Comparison of ENCODE assay signal across 14 cellular contexts in genomic region chr1:216599851-216600250, GRCh38.
DNase-seq lines count a peak whose midpoint lies in the region; ATAC-seq and TF ChIP-seq lines count a peak whose summit lies in the region.
"Had no signal": no experiment of that assay in that cellular context is flagged by ENCODE, and none has a peak within 500 bp of the region (broad histone marks: within the 10 kb centered on the region; RNA-seq: fewer than 3 reads in every experiment).

No MANE protein-coding gene starts in this region.

- H2AFZ ChIP-seq in GM23248 (peak overlapping the region; percentile 97), fibroblast of lung (ENCODE audit: low read length) (peak overlapping the region; percentile 4)

- no peaks in the 10 kb centered on the region for H3K79me2 ChIP-seq in GM23248 (ENCODE audit: insufficient read depth)
- H3K79me2 ChIP-seq in fibroblast of lung (ENCODE audit: control insufficient read depth, insufficient read depth, low read length), result no peaks in the 10 kb centered on the region

- no peaks in the 10 kb centered on the region for H3K4me1 ChIP-seq in GM23248 (ENCODE audit: insufficient read depth)
- no peaks in the 10 kb centered on the region for H3K4me1 ChIP-seq in fibroblast of lung (ENCODE audit: control insufficient read depth, extremely low read depth, insufficient read depth, low read length)
- H3K4me1 ChIP-seq: BLaER1 had no signal

- H3K27ac ChIP-seq in GM23248, result no peak overlapping the region
- no peak overlapping the region for H3K27ac ChIP-seq in fibroblast of lung (ENCODE audit: insufficient read depth, low read length)
- H3K27ac ChIP-seq: BLaER1 had no signal

- no peak for ATAC-seq in HG03432 (IDR thresholded peaks at IDR 0.05; ENCODE audit: unreplicated experiment)
- ATAC-seq: activated T-cell treated with anti-CD3 and anti-CD28 coated beads, Interleukin-2, amount 50 U/mL, for 4 hours had no signal

- in situ Hi-C loops in GM23248 (cut with MboI), result no loop called here

- H3F3A ChIP-seq in GM23248 (ENCODE audit: insufficient read depth), result no peaks in the 10 kb centered on the region

- TF ChIP-seq CTCF in fibroblast of lung (conservative IDR thresholded peaks at IDR 0.05 in 1 of 2, IDR thresholded peaks at IDR 0.05 in 1 of 2; ENCODE audit: low read depth in 1 of 2, low read length in 2 of 2), result no peak

- H3K9ac ChIP-seq in GM23248 (no peak overlapping the region), fibroblast of lung (ENCODE audit: insufficient read depth, low read length) (no peak overlapping the region)
- H3K9ac ChIP-seq: BLaER1 had no signal

- no peaks in the 10 kb centered on the region for H4K20me1 ChIP-seq in GM23248 (ENCODE audit: insufficient read depth)
- H4K20me1 ChIP-seq in fibroblast of lung (ENCODE audit: control insufficient read depth, extremely low read depth, insufficient read depth, low read length), result no peaks in the 10 kb centered on the region
- H4K20me1 ChIP-seq: BLaER1 had no signal

- no peaks in the 10 kb centered on the region for H3K27me3 ChIP-seq in GM23248 (replicated peaks; ENCODE audit: insufficient read depth)
- no peaks in the 10 kb centered on the region for H3K27me3 ChIP-seq in fibroblast of lung (ENCODE audit: control insufficient read depth, insufficient read depth, low read length)
- H3K27me3 ChIP-seq: BLaER1 had no signal

- DNase-seq in GM23248, result no peak
- peak; percentile 61 for DNase-seq in NCI-H69 (lab: John Stamatoyannopoulos, UW)
- DNase-seq in fibroblast of lung (ENCODE audit: low read depth in 2 of 2), result no peak
- DNase-seq in putamen (ENCODE audit: low spot score), result peak; percentile 6
- no peak for DNase-seq in NCI-H1105 (lab: John Stamatoyannopoulos, UW)
- no peak for DNase-seq in occipital lobe (lab: John Stamatoyannopoulos, UW)
- no peak for DNase-seq in NCI-H2081 (lab: John Stamatoyannopoulos, UW)
- DNase-seq: activated CD4-positive, alpha-beta T cell treated with anti-CD3 and anti-CD28 coated beads, Interleukin-2, amount 10 ng/mL, durations not matched to agents 7 days and 5 days; activated T-cell treated with anti-CD3 and anti-CD28 coated beads, Interleukin-2, amount 50 U/mL, for 4 hours; kidney; NCI-H2029 treated with DMSO at 0.1 percent for 48 hours; right cardiac atrium had no signal

- H3K4me2 ChIP-seq in GM23248 (ENCODE audit: unreplicated experiment) (no peak overlapping the region), fibroblast of lung (ENCODE audit: extremely low read depth, insufficient read depth, low read length) (no peak overlapping the region)
- H3K4me2 ChIP-seq: BLaER1 had no signal

- H3K9me2 ChIP-seq in GM23248 (ENCODE audit: insufficient read depth), result no peaks in the 10 kb centered on the region

- H3K4me3 ChIP-seq in GM23248, result no peak overlapping the region
- no peak overlapping the region for H3K4me3 ChIP-seq in fibroblast of lung (replicated peaks in 1 of 4; ENCODE audit: control extremely low read depth in 1 of 4, insufficient read depth in 1 of 4, low read depth in 3 of 4, low read length in 4 of 4)
- H3K4me3 ChIP-seq: BLaER1 had no signal

- H3K9me3 ChIP-seq in GM23248 (ENCODE audit: low read depth), result no peaks in the 10 kb centered on the region
- no peaks in the 10 kb centered on the region for H3K9me3 ChIP-seq in fibroblast of lung (ENCODE audit: control insufficient read depth, insufficient read depth, low read depth, low read length)
- H3K9me3 ChIP-seq: BLaER1 had no signal

- WGBS in GM23248 (ENCODE audit: low coverage in 1 of 2, low lambda C conversion rate in 2 of 2, missing lambda C conversion rate in 2 of 2), 2 experiments, result 75 to 79% methylated on average over 6 of the region's 6 CpGs

- no peaks in the 10 kb centered on the region for H3K36me3 ChIP-seq in GM23248 (ENCODE audit: low read depth)
- H3K36me3 ChIP-seq in fibroblast of lung (ENCODE audit: control insufficient read depth, insufficient read depth, low read length), result no peaks in the 10 kb centered on the region
- H3K36me3 ChIP-seq: BLaER1 had no signal

Comparison
In these comparisons a context has a peak if more than half of its experiments do, and no peak if none do; other contexts are left out.
1. DNase-seq: peak in NCI-H69 (single experiment) and putamen (single experiment); none in GM23248 (single experiment), fibroblast of lung (0 of 2), NCI-H1105 (single experiment), occipital lobe (single experiment) and NCI-H2081 (0 of 2).